In genomic region chr4:156970501-156971167, GRCh38 we compare ENCODE assay signal across 8 cellular contexts. TPM values are rescaled to one million over a fixed set of nuclear protein-coding genes. Genes with fewer than 3 reads are reported as not detected.
DNase-seq lines count a peak whose midpoint lies in the region; ATAC-seq, FAIRE-seq and TF ChIP-seq lines count a peak whose summit lies in the region.

No MANE protein-coding gene starts in this region.

- TF ChIP-seq RAD21 in A549 (conservative IDR thresholded peaks at IDR 0.05 in 1 of 2, IDR thresholded peaks at IDR 0.05 in 1 of 2): peak in 1 of 2 experiments; percentile 10; a peak in 1 of 5 replicates

- TF ChIP-seq CTCF in A549 (IDR thresholded peaks at IDR 0.05) (no peak; the same call in 2 of the 3 replicates), coronary artery (IDR thresholded peaks at IDR 0.05) (peak; percentile 29), kidney epithelial cell (IDR thresholded peaks at IDR 0.05; ENCODE audit: insufficient read depth, low read length, poor library complexity, severe bottlenecking) (peak; percentile 53)

- no peak for TF ChIP-seq POLR2A in A549 (IDR thresholded peaks at IDR 0.05; ENCODE audit: low read length)

- POLR2A ChIA-PET in A549 (lab: Yijun Ruan, JAX): interaction anchor here (0.7 kb wide), 1 partner anchor 199 kb away, joined by 3 read pairs; no protein-coding TSS in a partner anchor

- H3K4me3 ChIP-seq in A549 (peak overlapping the region; percentile 92), coronary artery (peak overlapping the region; percentile 88), kidney epithelial cell (ENCODE audit: low read depth, low read length) (peak overlapping the region; percentile 73), skeletal muscle satellite cell (ENCODE audit: low read length) (peak overlapping the region; percentile 83)

- CTCF ChIA-PET in A549 (lab: Yijun Ruan, JAX): interaction anchor here (0.9 to 2.2 kb wide), 4 partner anchors 75 to 497 kb away, joined by 3 to 11 read pairs (median 4); no protein-coding TSS in a partner anchor

- H3K36me3 ChIP-seq in kidney epithelial cell (ENCODE audit: control insufficient read depth, insufficient read depth, low read length) (no peaks in the 10 kb centered on the region), skeletal muscle satellite cell (ENCODE audit: insufficient read depth, low read length) (peaks cover 6% of the 10 kb centered on the region)

- ATAC-seq in A549: peak; percentile 87 to 88
- peak; percentile 26 for ATAC-seq in GM18511 (IDR thresholded peaks at IDR 0.05; ENCODE audit: unreplicated experiment)
- ATAC-seq in GM19023 (IDR thresholded peaks at IDR 0.05; ENCODE audit: unreplicated experiment): no peak

- 0 out of 3 replicates have a peak, but pooled peaks cover 8% of the 10 kb centered on the region for H3K4me1 ChIP-seq in A549
- peaks cover 64% of the 10 kb centered on the region for H3K4me1 ChIP-seq in skeletal muscle satellite cell (ENCODE audit: control insufficient read depth, insufficient read depth, low read length)

- DNase-seq in A549 (ENCODE audit: low read depth in 1 of 2, low spot score in 1 of 2) (peak; percentile 42 to 53), OCI-M1 (lab: John Stamatoyannopoulos, UW) (peak; percentile 78), coronary artery (ENCODE audit: low spot score) (peak; percentile 84), kidney epithelial cell (ENCODE audit: low read depth) (no peak), NCI-H128 (lab: John Stamatoyannopoulos, UW; ENCODE audit: unreplicated experiment) (no peak)

- H3K9ac ChIP-seq in skeletal muscle satellite cell (ENCODE audit: low read depth, low read length): peak overlapping the region; percentile 94

- H3K27me3 ChIP-seq in kidney epithelial cell (ENCODE audit: control insufficient read depth, insufficient read depth, low read length) (no peaks in the 10 kb centered on the region), skeletal muscle satellite cell (ENCODE audit: control insufficient read depth, insufficient read depth, low read length) (no peaks in the 10 kb centered on the region)

- FAIRE-seq in A549 (lab: Jason Lieb, UNC): no peak

- TF ChIP-seq EP300 in A549 (IDR thresholded peaks at IDR 0.05): no peak

- H3K27ac ChIP-seq in A549: peak overlapping the region; percentile 88 to 98; a peak in 5 of 6 replicates
- H3K27ac ChIP-seq in coronary artery: peak overlapping the region; percentile 93 to 97

- peak overlapping the region; percentile 84 for H3K4me2 ChIP-seq in A549
- peak overlapping the region; percentile 96 for H3K4me2 ChIP-seq in skeletal muscle satellite cell (ENCODE audit: low read length)

- WGBS in A549 (ENCODE audit: missing lambda C conversion rate): 2% methylated on average over 20 of the region's 22 CpGs

- H3K9me3 ChIP-seq in A549: no peaks in the 10 kb centered on the region
- no peaks in the 10 kb centered on the region for H3K9me3 ChIP-seq in skeletal muscle satellite cell (replicated peaks; ENCODE audit: low read length)

TF ChIP-seq in A549, 52 proteins besides CTCF, POLR2A, EP300 and RAD21:
- TF ChIP-seq MAX (IDR thresholded peaks at IDR 0.05) (no peak), RFX5 (IDR thresholded peaks at IDR 0.05) (no peak), ZC3H11A (IDR thresholded peaks at IDR 0.05) (no peak), HES2 (IDR thresholded peaks at IDR 0.05) (no peak), FOXS1 (CRISPR knock-in tag; IDR thresholded peaks at IDR 0.05) (no peak), PHF8 (IDR thresholded peaks at IDR 0.05; ENCODE audit: borderline replicate concordance, low read depth) (no peak), ZSCAN20 (CRISPR knock-in tag; IDR thresholded peaks at IDR 0.05) (no peak), HOXB13 (CRISPR knock-in tag; IDR thresholded peaks at IDR 0.05; ENCODE audit: low read depth) (no peak), KDM1A (IDR thresholded peaks at IDR 0.05; ENCODE audit: low read depth) (no peak), CHD2 (IDR thresholded peaks at IDR 0.05; ENCODE audit: low read length, partially characterized antibody) (no peak), HDAC2 (IDR thresholded peaks at IDR 0.05) (no peak), KDM5A (IDR thresholded peaks at IDR 0.05) (no peak), MAZ (IDR thresholded peaks at IDR 0.05; ENCODE audit: borderline replicate concordance, low read depth, low read length) (no peak), CHD4 (IDR thresholded peaks at IDR 0.05; ENCODE audit: borderline replicate concordance) (no peak), JUNB (IDR thresholded peaks at IDR 0.05) (no peak), RARB (CRISPR knock-in tag; IDR thresholded peaks at IDR 0.05) (no peak), POLR2AphosphoS2 (conservative IDR thresholded peaks at IDR 0.05; ENCODE audit: low read length) (no peak), NR3C1 (IDR thresholded peaks at IDR 0.05) (no peak)

RNA-seq across cellular contexts. Expression of gene PDGFC, which starts 1.0 kb away (rescaled TPM):
- 4.1 and 4.5 TPM in 2 replicates for polyA plus RNA-seq in A549 (2011; rRNA removed)
- 0.38 and 0.49 TPM in 2 replicates for polyA plus RNA-seq in A549 (2012; cell fraction: cytosol; rRNA removed)
- 0.79 and 1.2 TPM in 2 replicates for polyA plus RNA-seq in A549 (2012; cell fraction: nucleus; rRNA removed)
- polyA plus RNA-seq in A549 (2017; fragmentation: RNase III; extraction: RNeasy Plus Mini Kit Qiagen cat#74134 plus additional on column Dnase treatment): 2.6 to 4.2 TPM (median 3.5 TPM) in 3 replicates
- 5.3 and 7.0 TPM in 2 replicates for polyA minus RNA-seq in A549 (2011; rRNA and poly(A)+ RNA removed)
- 67.2 and 82.5 TPM in 2 replicates for total RNA-seq in kidney epithelial cell
- 54.8 and 55.0 TPM in 2 replicates for total RNA-seq in skeletal muscle satellite cell (2012; rRNA removed)

Comparison
In these comparisons a context has a peak if more than half of its experiments do, and no peak if none do; other contexts are left out.
1. DNase-seq: peak in A549 (2 of 2), OCI-M1 (single experiment) and coronary artery (single experiment); none in kidney epithelial cell (single experiment) and NCI-H128 (single experiment).
2. Peak in every context shown above with its lines, with median percentiles within 50 percentile points of each other: H3K4me3 ChIP-seq.